Comparison of ENCODE assay signal across 8 cellular contexts in genomic region chr6:129686941-129687627, GRCh38. TPM values are rescaled to one million over a fixed set of nuclear protein-coding genes. Genes with fewer than 3 reads are reported as not detected.
DNase-seq lines count a peak whose midpoint lies in the region; ATAC-seq and TF ChIP-seq lines count a peak whose summit lies in the region.

No MANE protein-coding gene starts in this region.

- no peak overlapping the region for H3K4me3 Mint-ChIP-seq in activated naive CD4-positive, alpha-beta T cell treated with anti-CD3 and anti-CD28 coated beads for 36 hours
- peak overlapping the region in 9 of 10 donors; percentile 22 to 73 (median 45) for H3K4me3 Mint-ChIP-seq in naive thymus-derived CD4-positive, alpha-beta T cell
- no peak overlapping the region for H3K4me3 Mint-ChIP-seq in neural progenitor cell

- TF ChIP-seq CTCF in sigmoid colon (IDR thresholded peaks at IDR 0.05) (no peak), neural progenitor cell (IDR thresholded peaks at IDR 0.05) (no peak)

- H3K27ac ChIP-seq in naive thymus-derived CD4-positive, alpha-beta T cell (ENCODE audit: low read depth, low read length) = no peak overlapping the region
- H3K27ac ChIP-seq in sigmoid colon (peak overlapping the region in 2 of 4 donors; percentile 10 to 50), neural progenitor cell (no peak overlapping the region)

- H3K4me1 ChIP-seq in naive thymus-derived CD4-positive, alpha-beta T cell (ENCODE audit: control insufficient read depth in 2 of 2, insufficient read depth in 2 of 2, low read length in 2 of 2) = peaks cover 31 to 50% of the 10 kb centered on the region in 2 donors
- H3K4me1 ChIP-seq in sigmoid colon = peaks cover 0 to 4% (median 0%) of the 10 kb centered on the region in 4 donors
- H3K4me1 ChIP-seq in neural progenitor cell = no peaks in the 10 kb centered on the region

- H3K9me3 ChIP-seq in naive thymus-derived CD4-positive, alpha-beta T cell (ENCODE audit: control insufficient read depth in 2 of 3, low read length in 3 of 3) = no peaks in the 10 kb centered on the region
- no peaks in the 10 kb centered on the region for H3K9me3 ChIP-seq in sigmoid colon
- H3K9me3 ChIP-seq in neural progenitor cell (ENCODE audit: low read depth) = no peaks in the 10 kb centered on the region

- H3K27me3 Mint-ChIP-seq in activated naive CD4-positive, alpha-beta T cell treated with anti-CD3 and anti-CD28 coated beads for 36 hours (ENCODE audit: low read depth) = no peaks in the 10 kb centered on the region
- no peaks in the 10 kb centered on the region for H3K27me3 Mint-ChIP-seq in naive thymus-derived CD4-positive, alpha-beta T cell
- H3K27me3 Mint-ChIP-seq in neural progenitor cell (ENCODE audit: insufficient read depth, low read depth) = no peaks in the 10 kb centered on the region

- H3K27ac Mint-ChIP-seq in activated naive CD4-positive, alpha-beta T cell treated with anti-CD3 and anti-CD28 coated beads for 36 hours = peak overlapping the region; percentile 51
- H3K27ac Mint-ChIP-seq in naive thymus-derived CD4-positive, alpha-beta T cell = peak overlapping the region in 4 of 9 donors; percentile 14 to 72 (median 57)
- no peak overlapping the region for H3K27ac Mint-ChIP-seq in neural progenitor cell

- no peak for TF ChIP-seq EP300 in sigmoid colon (IDR thresholded peaks at IDR 0.05)

- H3K9ac ChIP-seq in neural progenitor cell = no peak overlapping the region

- TF ChIP-seq POLR2A in sigmoid colon (IDR thresholded peaks at IDR 0.05) = no peak

- no peaks in the 10 kb centered on the region for H3K36me3 Mint-ChIP-seq in activated naive CD4-positive, alpha-beta T cell treated with anti-CD3 and anti-CD28 coated beads for 36 hours (ENCODE audit: low read depth)
- peaks cover 0 to 10% (median 0%) of the 10 kb centered on the region in 5 donors for H3K36me3 Mint-ChIP-seq in naive thymus-derived CD4-positive, alpha-beta T cell
- no peaks in the 10 kb centered on the region for H3K36me3 Mint-ChIP-seq in neural progenitor cell

- H3K27me3 ChIP-seq in naive thymus-derived CD4-positive, alpha-beta T cell (ENCODE audit: control insufficient read depth in 2 of 2, insufficient read depth in 2 of 2, low read length in 2 of 2) = no peaks in the 10 kb centered on the region
- H3K27me3 ChIP-seq in sigmoid colon = no peaks in the 10 kb centered on the region
- no peaks in the 10 kb centered on the region for H3K27me3 ChIP-seq in neural progenitor cell

- no peak overlapping the region for H3K4me2 ChIP-seq in neural progenitor cell

- H3K9me3 Mint-ChIP-seq in activated naive CD4-positive, alpha-beta T cell treated with anti-CD3 and anti-CD28 coated beads for 36 hours = no peaks in the 10 kb centered on the region
- H3K9me3 Mint-ChIP-seq in naive thymus-derived CD4-positive, alpha-beta T cell = no peaks in the 10 kb centered on the region
- no peaks in the 10 kb centered on the region for H3K9me3 Mint-ChIP-seq in neural progenitor cell

- no peaks in the 10 kb centered on the region for H4K20me1 ChIP-seq in neural progenitor cell (ENCODE audit: low read depth)

- ATAC-seq in GM18511 (IDR thresholded peaks at IDR 0.05; ENCODE audit: unreplicated experiment) = peak; percentile 70
- peak; percentile 67 for ATAC-seq in HG02678 (IDR thresholded peaks at IDR 0.05; ENCODE audit: unreplicated experiment)
- peak; percentile 82 for ATAC-seq in naive thymus-derived CD4-positive, alpha-beta T cell

- POLR2A ChIA-PET in naive thymus-derived CD4-positive, alpha-beta T cell (lab: Charles Lee) = interaction anchor here (1.2 kb wide), 1 partner anchor 24 kb away, joined by 4 read pairs; no protein-coding TSS in a partner anchor

- no peak overlapping the region for H3K4me3 ChIP-seq in naive thymus-derived CD4-positive, alpha-beta T cell (ENCODE audit: low read length)
- H3K4me3 ChIP-seq in sigmoid colon (no peak overlapping the region), neural progenitor cell (no peak overlapping the region)

- peaks cover 45% of the 10 kb centered on the region for H3K4me1 Mint-ChIP-seq in activated naive CD4-positive, alpha-beta T cell treated with anti-CD3 and anti-CD28 coated beads for 36 hours (ENCODE audit: low read depth)
- peaks cover 39 to 72% (median 45%) of the 10 kb centered on the region in 7 donors for H3K4me1 Mint-ChIP-seq in naive thymus-derived CD4-positive, alpha-beta T cell
- peaks cover 13% of the 10 kb centered on the region for H3K4me1 Mint-ChIP-seq in neural progenitor cell

- CTCF ChIA-PET in activated naive CD4-positive, alpha-beta T cell treated with anti-CD3 and anti-CD28 coated beads for 36 hours (lab: Charles Lee) = interaction anchor here (0.7 to 2.6 kb wide), 4 partner anchors 8 to 88 kb away, joined by 3 to 8 read pairs (median 4); no protein-coding TSS in a partner anchor
- CTCF ChIA-PET in naive thymus-derived CD4-positive, alpha-beta T cell (lab: Charles Lee) = no interaction called here

- DNase-seq in NOMO-1 treated with dmso at 0.1 percent for 144 hours (lab: John Stamatoyannopoulos, UW; ENCODE audit: unreplicated experiment) (peak; percentile 64), 8988T (no peak), sigmoid colon (no peak), neural progenitor cell (ENCODE audit: low spot score) (no peak)
- peak; percentile 56 for DNase-seq in activated naive CD4-positive, alpha-beta T cell treated with anti-CD3 and anti-CD28 coated beads for 36 hours
- peak in 8 of 9 donors; percentile 12 to 49 (median 41) for DNase-seq in naive thymus-derived CD4-positive, alpha-beta T cell

- intact Hi-C loops in activated naive CD4-positive, alpha-beta T cell treated with anti-CD3 and anti-CD28 coated beads for 36 hours (cut with micrococcal nuclease) = no loop called here
- intact Hi-C loops in naive thymus-derived CD4-positive, alpha-beta T cell (cut with micrococcal nuclease) = loop anchor here (1.0 kb wide), 3 partner anchors 8 to 43 kb away; partner anchors contain the start of gene ARHGAP18 (in 1 of the 2)
- intact Hi-C loops in sigmoid colon (cut with DNase I) = no loop called here

- no peak overlapping the region for H2AFZ ChIP-seq in neural progenitor cell (replicated peaks)

- WGBS in sigmoid colon, 2 donors = 52 to 71% methylated on average over 7 of the region's 7 CpGs

- H3K36me3 ChIP-seq in naive thymus-derived CD4-positive, alpha-beta T cell (ENCODE audit: control insufficient read depth in 2 of 3, insufficient read depth in 3 of 3, low read length in 3 of 3) = no peaks in the 10 kb centered on the region
- H3K36me3 ChIP-seq in sigmoid colon = no peaks in the 10 kb centered on the region
- no peaks in the 10 kb centered on the region for H3K36me3 ChIP-seq in neural progenitor cell

- no peaks in the 10 kb centered on the region for H3K79me2 ChIP-seq in neural progenitor cell (ENCODE audit: low read depth)

- H3F3A ChIP-seq in neural progenitor cell (ENCODE audit: low read depth) = no peaks in the 10 kb centered on the region

RNA-seq across cellular contexts. Expression of gene ARHGAP18, which starts 22.9 kb away (rescaled TPM):
- total RNA-seq in activated naive CD4-positive, alpha-beta T cell treated with anti-CD3 and anti-CD28 coated beads for 36 hours = 1 to 10 TPM; 3.2 to 3.7 TPM
- total RNA-seq in naive thymus-derived CD4-positive, alpha-beta T cell = 1 to 10 TPM; 1.1 to 9.4 (median 2.0) TPM
- under 1 TPM; 0.53 to 0.60 TPM for polyA plus RNA-seq in naive thymus-derived CD4-positive, alpha-beta T cell
- total RNA-seq in sigmoid colon (10 to 100 TPM in 2 of 4 donors, 1 to 10 TPM in 2; 9.2 to 16.9 (median 10.0) TPM), neural progenitor cell (ENCODE audit: low replicate concordance) (3.1 and 3.9 TPM in 2 replicates)
- polyA plus RNA-seq in sigmoid colon = 10 to 100 TPM in 2 of 3 donors, 1 to 10 TPM in 1; 9.2 to 16.0 (median 13.8) TPM

Comparison
In these comparisons a context has a peak if more than half of its experiments do, and no peak if none do; other contexts are left out.
1. DNase-seq: peak in NOMO-1 treated with dmso at 0.1 percent for 144 hours (single experiment), activated naive CD4-positive, alpha-beta T cell treated with anti-CD3 and anti-CD28 coated beads for 36 hours (single experiment) and naive thymus-derived CD4-positive, alpha-beta T cell (8 of 9); none in 8988T (single experiment), sigmoid colon (single experiment) and neural progenitor cell (single experiment).
2. H3K4me3 Mint-ChIP-seq: peak in naive thymus-derived CD4-positive, alpha-beta T cell (9 of 10); none in activated naive CD4-positive, alpha-beta T cell treated with anti-CD3 and anti-CD28 coated beads for 36 hours (single experiment) and neural progenitor cell (single experiment).
3. intact Hi-C loops: an anchor here in naive thymus-derived CD4-positive, alpha-beta T cell (1.0 kb wide); none called in activated naive CD4-positive, alpha-beta T cell treated with anti-CD3 and anti-CD28 coated beads for 36 hours and sigmoid colon.
4. Peak in every context shown above with its lines, with median percentiles within 50 percentile points of each other: ATAC-seq.